ENCODE assay signal across 1 cellular context in genomic region chr19:51168571-51169282, GRCh38.
TF ChIP-seq lines count a peak whose summit lies in the region.

No MANE protein-coding gene starts in this region.

TF ChIP-seq in HEK293, 187 proteins besides CTCF, POLR2A, EP300 and RAD21 (continued from another document):
- TF ChIP-seq PATZ1 (tag by site-specific recombination; IDR thresholded peaks at IDR 0.05) (0 out of 2 replicates have a peak, but pooled peaks have one; percentile 25), SP7 (tag by site-specific recombination; IDR thresholded peaks at IDR 0.05) (no peak), ZNF366 (tag by site-specific recombination; conservative IDR thresholded peaks at IDR 0.05) (0 out of 2 replicates have a peak, but pooled peaks have one; percentile 15), EGR2 (tag by site-specific recombination; IDR thresholded peaks at IDR 0.05; ENCODE audit: low read depth) (no peak)
